ENCODE assay signal across 9 cellular contexts in the genomic region with DNA sequence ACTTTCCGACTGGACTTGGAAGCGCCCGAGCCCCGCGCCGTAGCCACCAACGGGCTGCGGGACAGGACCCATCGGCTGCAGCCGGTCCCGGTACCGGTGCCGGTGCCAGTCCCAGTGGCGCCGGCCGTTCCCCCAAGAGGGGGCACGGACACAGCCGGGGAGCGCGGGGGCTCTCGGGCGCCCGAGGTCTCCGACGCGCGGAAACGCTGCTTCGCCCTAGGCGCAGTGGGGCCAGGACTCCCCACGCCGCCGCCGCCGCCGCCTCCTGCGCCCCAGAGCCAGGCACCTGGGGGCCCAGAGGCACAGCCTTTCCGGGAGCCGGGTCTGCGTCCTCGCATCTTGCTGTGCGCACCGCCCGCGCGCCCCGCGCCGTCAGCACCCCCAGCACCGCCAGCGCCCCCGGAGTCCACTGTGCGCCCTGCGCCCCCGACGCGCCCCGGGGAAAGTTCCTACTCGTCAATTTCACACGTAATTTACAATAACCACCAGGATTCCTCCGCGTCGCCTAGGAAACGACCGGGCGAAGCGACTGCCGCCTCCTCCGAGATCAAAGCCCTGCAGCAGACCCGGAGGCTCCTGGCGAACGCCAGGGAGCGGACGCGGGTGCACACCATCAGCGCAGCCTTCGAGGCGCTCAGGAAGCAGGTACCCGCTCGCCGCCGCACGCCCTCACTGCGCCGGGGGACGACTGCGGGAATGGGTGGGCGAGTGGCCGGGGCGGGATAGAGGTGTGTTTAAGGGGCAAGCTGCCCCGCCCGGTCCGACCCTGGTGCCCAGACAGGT. TPM values are rescaled to one million over a fixed set of nuclear protein-coding genes. Genes with fewer than 3 reads are reported as not detected.
A peak's percentile ranks its signal among the peaks of the same experiment; 100 is the strongest.
DNase-seq lines count a peak whose midpoint lies in the region; ATAC-seq and TF ChIP-seq lines count a peak whose summit lies in the region.
"Had no signal": no experiment of that assay in that cellular context is flagged by ENCODE, and none has a peak within 500 bp of the region (broad histone marks: within the 10 kb centered on the region; RNA-seq: fewer than 3 reads in every experiment).

No MANE protein-coding gene starts in this region.

- no peak overlapping the region for H3K27ac ChIP-seq in AG04450 (ENCODE audit: low read depth, low read length)
- peak overlapping the region; percentile 44 for H3K27ac ChIP-seq in WERI-Rb-1
- peak overlapping the region; percentile 86 for H3K27ac ChIP-seq in urinary bladder (ENCODE audit: low read depth)
- H3K27ac ChIP-seq: epithelial cell of prostate had no signal

- H3K4me3 ChIP-seq in AG04450 (ENCODE audit: low read depth, low read length) (peak overlapping the region; percentile 71), WERI-Rb-1 (ENCODE audit: low read depth, low read length) (peak overlapping the region; percentile 60), epithelial cell of esophagus (ENCODE audit: low read length) (peak overlapping the region; percentile 25), urinary bladder (ENCODE audit: low read depth, low read length) (peak overlapping the region; percentile 78)

- no peaks in the 10 kb centered on the region for H3K9me3 Mint-ChIP-seq in HFFc6
- H3K9me3 Mint-ChIP-seq in naive B cell: peaks cover 0 to 5% (median 0%) of the 10 kb centered on the region in 7 donors

- H3K4me1 Mint-ChIP-seq in HFFc6 (ENCODE audit: low read depth) (peaks cover 47% of the 10 kb centered on the region), naive B cell (peaks cover 24 to 29% (median 26%) of the 10 kb centered on the region in 3 donors)

- POLR2A ChIA-PET in AG04450 (lab: Yijun Ruan, JAX): interaction anchor here (0.6 to 2.5 kb wide), 5 partner anchors 12 to 60 kb away, joined by 3 to 23 read pairs (median 6); no protein-coding TSS in a partner anchor

- H3K36me3 ChIP-seq in WERI-Rb-1: no peaks in the 10 kb centered on the region
- no peaks in the 10 kb centered on the region for H3K36me3 ChIP-seq in urinary bladder (ENCODE audit: insufficient read depth)

- peaks cover 6% of the 10 kb centered on the region for H3K4me1 ChIP-seq in urinary bladder (ENCODE audit: insufficient read depth)

- H3K27me3 Mint-ChIP-seq in HFFc6 (ENCODE audit: insufficient read depth): peaks cover 9% of the 10 kb centered on the region
- H3K27me3 Mint-ChIP-seq in naive B cell: peaks cover 33 to 58% (median 49%) of the 10 kb centered on the region in 3 donors

- H3K9me3 ChIP-seq in AG04450 (ENCODE audit: control insufficient read depth, insufficient read depth, low read length): peaks cover 5% of the 10 kb centered on the region; the same call in 1 of the 2 replicates
- no peaks in the 10 kb centered on the region for H3K9me3 ChIP-seq in WERI-Rb-1 (ENCODE audit: severe bottlenecking)

- H3K27ac Mint-ChIP-seq in HFFc6: peak overlapping the region; percentile 72
- peak overlapping the region in 3 of 6 donors; percentile 47 to 75 (median 69) for H3K27ac Mint-ChIP-seq in naive B cell

- ATAC-seq in naive B cell (ENCODE audit: low read depth in 2 of 2) (peak; percentile 63 to 68), HG02678 (IDR thresholded peaks at IDR 0.05; ENCODE audit: unreplicated experiment) (no peak)

- CTCF ChIA-PET in AG04450 (lab: Charles Lee): interaction anchor here (0.5 to 5.9 kb wide), 4 partner anchors 26 to 58 kb away, joined by 3 to 72 read pairs (median 5); no protein-coding TSS in a partner anchor

- DNase-seq in AG04450 (ENCODE audit: low read depth, low spot score) (no peak), HFFc6 (peak; percentile 66), WERI-Rb-1 (peak; percentile 36), epithelial cell of esophagus (ENCODE audit: low read depth) (peak; percentile 21), naive B cell (peak; percentile 39), A172 (ENCODE audit: low spot score) (no peak)

- peak; percentile 26; the same call in 1 of the 2 replicates for TF ChIP-seq CTCF in AG04450 (IDR thresholded peaks at IDR 0.05; ENCODE audit: low read depth, low read length)
- peak; percentile 58 for TF ChIP-seq CTCF in HFFc6 (IDR thresholded peaks at IDR 0.05)
- 0 out of 2 replicates have a peak, but pooled peaks have one; percentile 20 for TF ChIP-seq CTCF in WERI-Rb-1 (IDR thresholded peaks at IDR 0.05; ENCODE audit: low read depth, low read length)
- TF ChIP-seq CTCF in epithelial cell of esophagus (IDR thresholded peaks at IDR 0.05; ENCODE audit: insufficient read depth, low read depth, low read length, missing control alignments): no peak

- H3K27me3 ChIP-seq in AG04450 (ENCODE audit: control insufficient read depth, insufficient read depth, low read length): peaks cover 5% of the 10 kb centered on the region
- peaks cover 29% of the 10 kb centered on the region for H3K27me3 ChIP-seq in WERI-Rb-1 (ENCODE audit: insufficient read depth, low read depth, severe bottlenecking)

- H3K4me3 Mint-ChIP-seq in HFFc6: peak overlapping the region; percentile 99
- H3K4me3 Mint-ChIP-seq in naive B cell: peak overlapping the region; percentile 85 to 94 (median 90)

- H3K36me3 Mint-ChIP-seq in HFFc6 (ENCODE audit: low read depth) (peaks cover 33% of the 10 kb centered on the region), naive B cell (no peaks in the 10 kb centered on the region)

- WGBS in urinary bladder: under 1% methylated on average over 93 of the region's 93 CpGs

RNA-seq across cellular contexts. Expression of a gene that starts 0.7 kb away (rescaled TPM):
- polyA plus RNA-seq in AG04450 (2011; rRNA removed) (2.8 and 3.9 TPM in 2 replicates), naive B cell (ENCODE audit: low read depth in 6 of 6) (not detected), urinary bladder (49.2 TPM)
- 3.9 and 5.5 TPM in 2 replicates for polyA minus RNA-seq in AG04450 (2011; rRNA and poly(A)+ RNA removed)
- 10 to 100 TPM; 34.4 to 53.0 (median 45.5) TPM for total RNA-seq in HFFc6 (2021; fragmentation: NEBNext Ultra II Directional; extraction: Animal tissue kit (Norgen Biotek cat#: 25700))
- total RNA-seq in urinary bladder: 18.3 TPM
- 1.7 and 3.2 TPM in 2 replicates for total RNA-seq in A172 (2014; rRNA removed; shearing (Covaris generic))

Comparison
In these comparisons a context has a peak if more than half of its experiments do, and no peak if none do; other contexts are left out.
1. DNase-seq: peak in HFFc6 (single experiment), WERI-Rb-1 (single experiment), epithelial cell of esophagus (single experiment) and naive B cell (single experiment); none in AG04450 (single experiment) and A172 (single experiment).
2. H3K4me3 ChIP-seq: peak in every context shown above with its lines; median percentile 78 in urinary bladder; 71 in AG04450; 60 in WERI-Rb-1; 25 in epithelial cell of esophagus.